15 cellular contexts compared by ENCODE assay signal in the genomic region with DNA sequence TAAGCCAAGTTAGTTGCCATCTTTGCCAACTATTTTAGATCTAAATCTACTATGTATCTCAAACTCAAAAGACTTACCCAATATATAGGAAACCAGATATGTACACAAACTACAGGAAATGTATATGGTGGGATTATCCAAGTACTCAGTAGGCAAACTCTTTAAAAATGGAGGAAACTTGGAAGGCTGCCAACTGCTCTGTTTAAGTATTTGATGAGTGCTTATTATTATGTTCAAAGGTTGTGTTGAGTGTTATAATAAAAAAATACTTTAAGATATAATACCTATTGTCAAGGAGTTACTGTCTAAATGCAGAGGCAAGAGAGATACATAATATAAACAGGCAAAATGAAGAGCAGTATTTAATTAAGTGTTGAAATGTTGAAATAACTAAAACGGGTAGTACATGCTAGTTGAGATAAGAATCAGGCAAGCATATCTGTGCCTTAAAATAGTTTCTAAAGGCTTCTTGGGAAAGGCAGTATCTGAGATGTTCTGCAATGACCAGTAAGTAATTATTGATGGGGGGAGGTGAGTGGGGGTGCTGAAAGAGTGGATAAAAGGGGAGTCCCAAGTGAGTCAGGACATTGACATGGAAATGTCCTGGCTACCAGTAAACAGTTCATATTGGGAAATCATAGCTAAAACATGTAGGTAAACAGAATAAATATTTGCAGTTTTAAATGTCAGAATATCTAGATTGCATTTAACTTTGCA. TPM values are rescaled to one million over a fixed set of nuclear protein-coding genes. Genes with fewer than 3 reads are reported as not detected.
DNase-seq lines count a peak whose midpoint lies in the region; ATAC-seq, FAIRE-seq and TF ChIP-seq lines count a peak whose summit lies in the region.
"Had no signal": no experiment of that assay in that cellular context is flagged by ENCODE, and none has a peak within 500 bp of the region (broad histone marks: within the 10 kb centered on the region; RNA-seq: fewer than 3 reads in every experiment).

No MANE protein-coding gene starts in this region.

- H3K4me1 ChIP-seq in left ventricle myocardium inferior = peaks cover 75% of the 10 kb centered on the region
- H3K4me1 ChIP-seq in endothelial cell of umbilical vein (ENCODE audit: control insufficient read depth, extremely low read depth, insufficient read depth, low read length) = peaks cover 32% of the 10 kb centered on the region

- CTCF ChIA-PET in endothelial cell of umbilical vein (lab: Charles Lee) = interaction anchor here (1.0 to 3.4 kb wide), 2 partner anchors 12 to 30 kb away, joined by 4 to 15 read pairs; no protein-coding TSS in a partner anchor

- ATAC-seq in Right ventricle myocardium inferior = no peak
- ATAC-seq in HG02981 (IDR thresholded peaks at IDR 0.05; ENCODE audit: unreplicated experiment) = no peak
- ATAC-seq in esophagus mucosa = no peak
- ATAC-seq: effector memory CD8-positive, alpha-beta T cell; naive thymus-derived CD8-positive, alpha-beta T cell; Panc1; stimulated activated effector memory CD8-positive, alpha-beta T cell treated with anti-CD3 and anti-CD28 coated beads, Interleukin-12 subunit alpha, Interleukin-12 subunit beta, amount 100 ng/mL, for 72 hours had no signal

- no peak overlapping the region for H2AFZ ChIP-seq in endothelial cell of umbilical vein (ENCODE audit: low read depth, low read length)

- DNase-seq in left ventricle myocardium inferior (no peak), Right ventricle myocardium inferior (ENCODE audit: missing footprints) (no peak), NCI-H345 treated with DMSO at 0.1 percent for 48 hours (lab: John Stamatoyannopoulos, UW; ENCODE audit: unreplicated experiment) (peak; percentile 81), endothelial cell of umbilical vein (ENCODE audit: low read depth, low spot score) (peak; percentile 36), posterior cingulate gyrus (no peak), A172 (ENCODE audit: low spot score) (no peak)
- DNase-seq: activated gamma-delta T cell treated with Interleukin-2 at 50 U/mL for 16 hours; effector memory CD8-positive, alpha-beta T cell; naive thymus-derived CD8-positive, alpha-beta T cell; spleen had no signal

- H3K4me2 ChIP-seq in endothelial cell of umbilical vein (ENCODE audit: insufficient read depth, low read length) = no peak overlapping the region

- H3K9ac ChIP-seq in endothelial cell of umbilical vein (replicated peaks; ENCODE audit: extremely low read depth, insufficient read depth, low read length) = no peak overlapping the region

- H3K4me3 ChIP-seq in left ventricle myocardium inferior = no peak overlapping the region
- H3K4me3 ChIP-seq in endothelial cell of umbilical vein (replicated peaks in 1 of 3; ENCODE audit: insufficient read depth in 1 of 3, low read depth in 1 of 3, low read length in 3 of 3) = no peak overlapping the region
- H3K4me3 ChIP-seq: spleen had no signal

- no peaks in the 10 kb centered on the region for H3K79me2 ChIP-seq in endothelial cell of umbilical vein (ENCODE audit: control insufficient read depth, insufficient read depth, low read length)

- H3K27me3 ChIP-seq in left ventricle myocardium inferior (ENCODE audit: low read depth) (no peaks in the 10 kb centered on the region), endothelial cell of umbilical vein (ENCODE audit: control insufficient read depth in 2 of 2, insufficient read depth in 2 of 2, low read length in 2 of 2) (no peaks in the 10 kb centered on the region)
- H3K27me3 ChIP-seq: spleen had no signal

- peaks cover 36% of the 10 kb centered on the region for H3K36me3 ChIP-seq in left ventricle myocardium inferior
- H3K36me3 ChIP-seq in endothelial cell of umbilical vein (ENCODE audit: control insufficient read depth in 2 of 2, extremely low read depth in 1 of 2, insufficient read depth in 2 of 2, low read length in 2 of 2) = peaks cover 2 to 7% of the 10 kb centered on the region in 2 experiments

- no TSS peak for BruUV-seq in endothelial cell of umbilical vein (replicated peaks; lab: Mats Ljungman, UMichigan)

- intact Hi-C loops in left ventricle myocardium inferior (cut with micrococcal nuclease) = no loop called here
- intact Hi-C loops in Right ventricle myocardium inferior (cut with DNase I) = loop anchor here (2.0 kb wide), 1 partner anchor 44 kb away; no protein-coding TSS in a partner anchor
- intact Hi-C loops in endothelial cell of umbilical vein (cut with micrococcal nuclease) = loop anchor here (10.0 kb wide), 1 partner anchor 666 kb away; the partner anchor contains the start of gene PRIM2
- intact Hi-C loops in posterior cingulate gyrus (cut with DNase I) = no loop called here

- FAIRE-seq in endothelial cell of umbilical vein (lab: Jason Lieb, UNC) = no peak

- no peaks in the 10 kb centered on the region for H4K20me1 ChIP-seq in endothelial cell of umbilical vein (replicated peaks; ENCODE audit: control insufficient read depth, extremely low read depth, insufficient read depth, low read length)

- peak overlapping the region; percentile 25 for H3K27ac ChIP-seq in left ventricle myocardium inferior (replicated peaks)
- no peak overlapping the region for H3K27ac ChIP-seq in endothelial cell of umbilical vein (ENCODE audit: insufficient read depth, low read depth, low read length)
- H3K27ac ChIP-seq: spleen had no signal

- dilution Hi-C loops in endothelial cell of umbilical vein (cut with MboI; ENCODE audit: extremely low pct_ligation_motif_present, low sequenced_read_pairs) = no loop called here

- POLR2A ChIA-PET in endothelial cell of umbilical vein (lab: Charles Lee) = no interaction called here

- TF ChIP-seq CTCF in left ventricle myocardium inferior (IDR thresholded peaks at IDR 0.05; ENCODE audit: borderline replicate concordance) (no peak), endothelial cell of umbilical vein (IDR thresholded peaks at IDR 0.05; ENCODE audit: extremely low read depth in 1 of 2, insufficient read depth in 1 of 2, low read depth in 1 of 2, low read length in 2 of 2) (no peak)

- no peaks in the 10 kb centered on the region for H3K9me1 ChIP-seq in endothelial cell of umbilical vein (replicated peaks; ENCODE audit: control insufficient read depth, extremely low read depth, insufficient read depth, low read length)

- TF ChIP-seq POLR2A in endothelial cell of umbilical vein (IDR thresholded peaks at IDR 0.05; ENCODE audit: low read depth, low read length) = no peak

- H3K9me3 ChIP-seq in left ventricle myocardium inferior (replicated peaks) (no peaks in the 10 kb centered on the region), endothelial cell of umbilical vein (replicated peaks; ENCODE audit: control insufficient read depth, insufficient read depth, low read length) (no peaks in the 10 kb centered on the region)
- H3K9me3 ChIP-seq: spleen had no signal

TF ChIP-seq in endothelial cell of umbilical vein, 7 proteins besides CTCF, POLR2A, EP300 and RAD21:
- TF ChIP-seq EZH2 (IDR thresholded peaks at IDR 0.05; ENCODE audit: borderline replicate concordance, low read depth, low read length, severe bottlenecking) (no peak), MYC (IDR thresholded peaks at IDR 0.05; ENCODE audit: low read depth, low read length) (no peak), FOS (IDR thresholded peaks at IDR 0.05; ENCODE audit: borderline replicate concordance, insufficient read depth, low read length) (no peak), JUN (IDR thresholded peaks at IDR 0.05; ENCODE audit: borderline replicate concordance, insufficient read depth, insufficient read length, low read depth) (no peak), POLR2AphosphoS5 (IDR thresholded peaks at IDR 0.05; ENCODE audit: insufficient read depth, low read depth, low read length) (no peak), MAX (IDR thresholded peaks at IDR 0.05; ENCODE audit: insufficient read depth, insufficient read length) (no peak), GATA2 (IDR thresholded peaks at IDR 0.05; ENCODE audit: insufficient read depth, insufficient read length, low read depth, low read length) (no peak)

RNA-seq across cellular contexts. Expression of gene DST, which starts 6.5 kb away (rescaled TPM):
- total RNA-seq in left ventricle myocardium inferior = 331 TPM
- 243 TPM for total RNA-seq in Right ventricle myocardium inferior
- total RNA-seq in endothelial cell of umbilical vein = 206 and 253 TPM in 2 replicates
- 62.3 and 70.2 TPM in 2 replicates for polyA plus RNA-seq in endothelial cell of umbilical vein
- polyA plus RNA-seq in endothelial cell of umbilical vein (2011; cell fraction: cytosol; rRNA removed) = 37.1 and 41.0 TPM in 2 replicates
- 386 and 476 TPM in 2 replicates for polyA plus RNA-seq in endothelial cell of umbilical vein (2011; cell fraction: nucleus; rRNA removed)
- 110 and 119 TPM in 2 replicates for polyA plus RNA-seq in endothelial cell of umbilical vein (2012)
- polyA minus RNA-seq in endothelial cell of umbilical vein = 406 and 457 TPM in 2 replicates
- polyA minus RNA-seq in endothelial cell of umbilical vein (2011; cell fraction: cytosol; rRNA and poly(A)+ RNA removed) = 27.3 TPM
- polyA minus RNA-seq in endothelial cell of umbilical vein (2011; cell fraction: nucleus; rRNA and poly(A)+ RNA removed) = 1,287 and 1,746 TPM in 2 replicates
- 147 TPM for total RNA-seq in esophagus mucosa
- total RNA-seq in A172 (2014; rRNA removed; shearing (Covaris generic)) = 153 and 189 TPM in 2 replicates
- polyA plus RNA-seq: IgD-negative memory B cell had no signal

Comparison
In these comparisons a context has a peak if more than half of its experiments do, and no peak if none do; other contexts are left out.
1. intact Hi-C loops: an anchor here in Right ventricle myocardium inferior (2.0 kb wide) and endothelial cell of umbilical vein (10.0 kb wide); none called in left ventricle myocardium inferior and posterior cingulate gyrus.
2. DNase-seq: peak in NCI-H345 treated with DMSO at 0.1 percent for 48 hours (single experiment) and endothelial cell of umbilical vein (single experiment); none in left ventricle myocardium inferior (single experiment), Right ventricle myocardium inferior (single experiment), posterior cingulate gyrus (0 of 10) and A172 (single experiment).